9 cellular contexts compared by ENCODE assay signal in the genomic region with DNA sequence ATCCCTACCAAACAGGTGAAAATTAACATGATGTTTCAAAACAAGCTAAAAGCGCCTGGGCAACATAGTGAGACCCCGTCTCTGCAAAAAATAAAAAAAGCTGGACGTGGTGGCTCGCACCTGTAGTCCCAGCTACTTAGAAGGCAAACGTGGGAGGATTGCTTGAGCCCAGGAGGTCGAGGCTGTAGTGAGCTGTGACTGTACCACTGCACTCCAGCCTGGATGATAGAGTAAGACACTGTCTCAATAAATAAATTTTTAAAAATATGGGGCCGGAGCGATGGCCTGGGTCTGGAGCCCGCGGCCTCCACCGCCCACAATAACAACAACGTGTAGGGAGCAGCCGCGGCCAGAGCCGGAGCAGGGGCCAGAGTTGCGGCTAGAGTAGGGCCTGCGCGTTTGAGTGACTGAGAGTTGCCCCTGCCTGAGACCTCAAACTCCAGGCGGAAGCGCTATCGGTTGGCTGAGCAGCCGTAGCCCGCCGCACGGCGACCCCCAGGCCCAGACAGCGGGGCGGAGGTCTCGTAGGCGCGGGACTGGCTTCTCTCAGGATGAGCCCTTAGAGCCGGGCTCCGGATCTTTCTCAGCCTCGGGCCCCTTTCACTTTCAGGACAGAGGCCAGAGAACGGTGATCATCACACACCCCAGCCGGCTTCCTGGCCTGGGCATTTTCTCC. TPM values are rescaled to one million over a fixed set of nuclear protein-coding genes. Genes with fewer than 3 reads are reported as not detected.
DNase-seq lines count a peak whose midpoint lies in the region; ATAC-seq and TF ChIP-seq lines count a peak whose summit lies in the region.
"Had no signal": no experiment of that assay in that cellular context is flagged by ENCODE, and none has a peak within 500 bp of the region (broad histone marks: within the 10 kb centered on the region; RNA-seq: fewer than 3 reads in every experiment).

No MANE protein-coding gene starts in this region.

- peak overlapping the region; percentile 63 for H2AFZ ChIP-seq in fibroblast of lung (ENCODE audit: low read length)

- H3K9ac ChIP-seq in fibroblast of lung (ENCODE audit: insufficient read depth, low read length), result peak overlapping the region; percentile 21

- no peaks in the 10 kb centered on the region for H3K9me3 ChIP-seq in fibroblast of lung (ENCODE audit: control insufficient read depth, insufficient read depth, low read depth, low read length)

- no peaks in the 10 kb centered on the region for H3K27me3 ChIP-seq in fibroblast of lung (ENCODE audit: control insufficient read depth, insufficient read depth, low read length)

- DNase-seq in RPMI8226 (peak; percentile 26), fibroblast of lung (ENCODE audit: low read depth in 2 of 2) (peak; percentile 13 to 15), retinal pigment epithelial cell (ENCODE audit: low read depth) (no peak), anterior cingulate cortex (lab: John Stamatoyannopoulos, UW) (no peak), hippocampal formation (lab: John Stamatoyannopoulos, UW) (no peak), DMS 273 treated with DMSO at 0.1 percent for 48 hours (lab: John Stamatoyannopoulos, UW) (no peak)

- H3K4me1 ChIP-seq in fibroblast of lung (ENCODE audit: control insufficient read depth, extremely low read depth, insufficient read depth, low read length), result no peaks in the 10 kb centered on the region

- H3K4me3 ChIP-seq in GM08714 (ENCODE audit: low read length), result peak overlapping the region; percentile 20; the same call in 1 of the 2 replicates
- H3K4me3 ChIP-seq in fibroblast of lung (replicated peaks in 1 of 4; ENCODE audit: control extremely low read depth in 1 of 4, insufficient read depth in 1 of 4, low read depth in 3 of 4, low read length in 4 of 4), result peak overlapping the region; percentile 1 to 51 (median 30)
- H3K4me3 ChIP-seq in retinal pigment epithelial cell (ENCODE audit: low read length), result peak overlapping the region; percentile 37

- no peak for ATAC-seq in GM18870 (IDR thresholded peaks at IDR 0.05; ENCODE audit: unreplicated experiment)

- TF ChIP-seq CTCF in fibroblast of lung (conservative IDR thresholded peaks at IDR 0.05 in 1 of 2, IDR thresholded peaks at IDR 0.05 in 1 of 2; ENCODE audit: low read depth in 1 of 2, low read length in 2 of 2), result no peak
- no peak for TF ChIP-seq CTCF in retinal pigment epithelial cell (conservative IDR thresholded peaks at IDR 0.05; ENCODE audit: low read depth, low read length)

- H3K27ac ChIP-seq in fibroblast of lung (ENCODE audit: insufficient read depth, low read length), result no peak overlapping the region
- H3K27ac ChIP-seq: VCaP had no signal

- no peaks in the 10 kb centered on the region for H3K79me2 ChIP-seq in fibroblast of lung (ENCODE audit: control insufficient read depth, insufficient read depth, low read length)

- H4K20me1 ChIP-seq in fibroblast of lung (ENCODE audit: control insufficient read depth, extremely low read depth, insufficient read depth, low read length), result no peaks in the 10 kb centered on the region

- H3K4me2 ChIP-seq in fibroblast of lung (ENCODE audit: extremely low read depth, insufficient read depth, low read length), result peak overlapping the region; percentile 44

- no peaks in the 10 kb centered on the region for H3K36me3 ChIP-seq in fibroblast of lung (ENCODE audit: control insufficient read depth, insufficient read depth, low read length)

RNA-seq across cellular contexts. Expression of gene ZMYM1, which starts 41.4 kb away (rescaled TPM):
- 18.5 and 19.0 TPM in 2 replicates for total RNA-seq in fibroblast of lung
- 9.0 and 10.3 TPM in 2 replicates for polyA plus RNA-seq in fibroblast of lung
- polyA plus RNA-seq in fibroblast of lung (2012), result 4.0 and 4.9 TPM in 2 replicates
- polyA minus RNA-seq in fibroblast of lung (ENCODE audit: low replicate concordance), result 1.2 and 19.5 TPM in 2 replicates

Comparison
In these comparisons a context has a peak if more than half of its experiments do, and no peak if none do; other contexts are left out.
1. DNase-seq: peak in RPMI8226 (single experiment) and fibroblast of lung (2 of 2); none in retinal pigment epithelial cell (single experiment), anterior cingulate cortex (0 of 58), hippocampal formation (0 of 2) and DMS 273 treated with DMSO at 0.1 percent for 48 hours (single experiment).
2. Peak in every context shown above with its lines, with median percentiles within 50 percentile points of each other: H3K4me3 ChIP-seq.